26 cellular contexts compared by ENCODE assay signal in genomic region chr2:88320374-88320773, GRCh38.
DNase-seq lines count a peak whose midpoint lies in the region; ATAC-seq, FAIRE-seq and TF ChIP-seq lines count a peak whose summit lies in the region.
"Had no signal": no experiment of that assay in that cellular context is flagged by ENCODE, and none has a peak within 500 bp of the region (broad histone marks: within the 10 kb centered on the region; RNA-seq: fewer than 3 reads in every experiment).

No MANE protein-coding gene starts in this region.

- H3K79me2 ChIP-seq in GM12878 (ENCODE audit: control insufficient read depth, insufficient read depth, low read length) (no peaks in the 10 kb centered on the region), neural progenitor cell (ENCODE audit: low read depth) (no peaks in the 10 kb centered on the region)

- no peaks in the 10 kb centered on the region for H3K36me3 Mint-ChIP-seq in nephron progenitor cell (ENCODE audit: low read depth)
- H3K36me3 Mint-ChIP-seq in neural progenitor cell: no peaks in the 10 kb centered on the region
- H3K36me3 Mint-ChIP-seq: CD14-positive monocyte; CD4-positive, alpha-beta memory T cell; CD4-positive, CD25-positive, alpha-beta regulatory T cell; CD8-positive, alpha-beta memory T cell had no signal

- H3K4me1 ChIP-seq in GM12878 (ENCODE audit: control insufficient read depth, insufficient read depth, low read length) (no peaks in the 10 kb centered on the region), neural progenitor cell (peaks cover 27% of the 10 kb centered on the region)
- H3K4me1 ChIP-seq: A549, BLaER1, Caco-2 had no signal

- H3K4me3 ChIP-seq in GM12878 (no peak overlapping the region), neural progenitor cell (no peak overlapping the region)
- H3K4me3 ChIP-seq: A549, BLaER1 had no signal

- RAD21 ChIA-PET in GM12878 (lab: Charles Lee; ENCODE audit: unreplicated experiment): interaction anchor here (1.3 kb wide), 1 partner anchor 10 kb away, joined by 6 read pairs; no protein-coding TSS in a partner anchor

- H3K27ac ChIP-seq in GM12878 (ENCODE audit: control insufficient read depth, insufficient read depth) (no peak overlapping the region), neural progenitor cell (no peak overlapping the region)
- H3K27ac ChIP-seq: 22Rv1, A549, BLaER1 had no signal

- H3K4me2 ChIP-seq in GM12878 (ENCODE audit: control insufficient read depth, insufficient read depth): no peak overlapping the region
- peak overlapping the region; percentile 34 for H3K4me2 ChIP-seq in neural progenitor cell
- H3K4me2 ChIP-seq: A549, BLaER1 had no signal

- H3K4me1 Mint-ChIP-seq in nephron progenitor cell: peaks cover 42% of the 10 kb centered on the region
- peaks cover 23% of the 10 kb centered on the region for H3K4me1 Mint-ChIP-seq in neural progenitor cell
- H3K4me1 Mint-ChIP-seq: B cell; CD14-positive monocyte; CD4-positive, alpha-beta memory T cell; CD4-positive, CD25-positive, alpha-beta regulatory T cell; CD8-positive, alpha-beta memory T cell had no signal

- POLR2A ChIA-PET in GM12878 (lab: Charles Lee): interaction anchor here (0.6 kb wide), 1 partner anchor 356 kb away, joined by 5 read pairs; no protein-coding TSS in a partner anchor

- H3K27me3 ChIP-seq in GM12878 (replicated peaks in 1 of 2; ENCODE audit: control insufficient read depth in 2 of 2, insufficient read depth in 2 of 2, low read length in 1 of 2): no peaks in the 10 kb centered on the region
- no peaks in the 10 kb centered on the region for H3K27me3 ChIP-seq in neural progenitor cell
- H3K27me3 ChIP-seq: BLaER1 had no signal

- no peak for TF ChIP-seq EP300 in GM12878 (IDR thresholded peaks at IDR 0.05; ENCODE audit: borderline replicate concordance in 1 of 2, control insufficient read depth in 1 of 2, low read depth in 2 of 2, low read length in 2 of 2)

- H3K27me3 Mint-ChIP-seq in nephron progenitor cell (ENCODE audit: low read depth, poor library complexity): peaks cover 3% of the 10 kb centered on the region
- no peaks in the 10 kb centered on the region for H3K27me3 Mint-ChIP-seq in neural progenitor cell (ENCODE audit: insufficient read depth, low read depth)

- no peak overlapping the region for H2AFZ ChIP-seq in GM12878 (ENCODE audit: control insufficient read depth, low read depth, low read length)
- no peak overlapping the region for H2AFZ ChIP-seq in neural progenitor cell (replicated peaks)

- intact Hi-C loops in GM12878 (cut with micrococcal nuclease; ENCODE audit: unreplicated experiment): no loop called here

- peak overlapping the region; percentile 29 for H3K4me3 Mint-ChIP-seq in nephron progenitor cell
- no peak overlapping the region for H3K4me3 Mint-ChIP-seq in neural progenitor cell
- H3K4me3 Mint-ChIP-seq: B cell; CD14-positive monocyte; CD4-positive, alpha-beta memory T cell; CD4-positive, CD25-positive, alpha-beta regulatory T cell; CD8-positive, alpha-beta memory T cell had no signal

- H3F3A ChIP-seq in neural progenitor cell (ENCODE audit: low read depth): peaks cover 19% of the 10 kb centered on the region

- no peak for TF ChIP-seq POLR2A in GM12878 (IDR thresholded peaks at IDR 0.05; ENCODE audit: low read depth, low read length)

- H4K20me1 ChIP-seq in GM12878 (ENCODE audit: control insufficient read depth, insufficient read depth) (no peaks in the 10 kb centered on the region), neural progenitor cell (ENCODE audit: low read depth) (no peaks in the 10 kb centered on the region)
- H4K20me1 ChIP-seq: BLaER1 had no signal

- CTCF ChIA-PET in GM12878 (lab: Yijun Ruan, JAX): interaction anchor here (1.0 to 1.9 kb wide), 6 partner anchors 9 to 123 kb away, joined by 3 to 5 read pairs (median 4); no protein-coding TSS in a partner anchor

- FAIRE-seq in GM12878 (lab: Jason Lieb, UNC): no peak
- FAIRE-seq: A549, D721Med, G401.6, GM12892, GM19239 had no signal

- H3K36me3 ChIP-seq in GM12878 (ENCODE audit: control insufficient read depth in 2 of 2, insufficient read depth in 2 of 2, low read length in 1 of 2) (no peaks in the 10 kb centered on the region), neural progenitor cell (no peaks in the 10 kb centered on the region)
- H3K36me3 ChIP-seq: BLaER1 had no signal

- H3K9me3 ChIP-seq in GM12878 (replicated peaks; ENCODE audit: control insufficient read depth, insufficient read depth, low read length): no peaks in the 10 kb centered on the region
- no peaks in the 10 kb centered on the region for H3K9me3 ChIP-seq in neural progenitor cell (ENCODE audit: low read depth)
- H3K9me3 ChIP-seq: A549, BLaER1 had no signal

- no TSS peak for BruUV-seq in GM12878 (replicated peaks; lab: Mats Ljungman, UMichigan)

- in situ Hi-C loops in GM12878 (cut with MboI): no loop called here
- in situ Hi-C loops in GM13977 (cut with MboI; ENCODE audit: low pct_unique_long_range_greater_than_20kb, low sequenced_read_pairs, unreplicated experiment): no loop called here

- WGBS in GM12878 (ENCODE audit: insufficient coverage, insufficient replicate concordance, low lambda C conversion rate, missing lambda C conversion rate): 0% methylated on average over 1 of the region's 1 CpG

- H3K9me3 Mint-ChIP-seq in nephron progenitor cell (no peaks in the 10 kb centered on the region), neural progenitor cell (no peaks in the 10 kb centered on the region)

- peak; percentile 91 for ATAC-seq in GM12878
- no peak for ATAC-seq in GM19397 (IDR thresholded peaks at IDR 0.05; ENCODE audit: unreplicated experiment)
- ATAC-seq: A549 had no signal

- H3K27ac Mint-ChIP-seq in nephron progenitor cell (peak overlapping the region; percentile 91), neural progenitor cell (no peak overlapping the region)
- H3K27ac Mint-ChIP-seq: B cell; CD14-positive monocyte; CD4-positive, alpha-beta memory T cell; CD4-positive, CD25-positive, alpha-beta regulatory T cell; CD8-positive, alpha-beta memory T cell had no signal

- DNase-seq in NCI-H82 (lab: John Stamatoyannopoulos, UW) (peak; percentile 33), NCI-H82 treated with DMSO at 0.1 percent for 48 hours (lab: John Stamatoyannopoulos, UW; ENCODE audit: unreplicated experiment) (no peak), GM12878 (ENCODE audit: low read depth, low spot score) (no peak), nephron progenitor cell (no peak), neural progenitor cell (ENCODE audit: low spot score) (no peak), GM13977 (ENCODE audit: low spot score) (no peak)
- DNase-seq in activated CD8-positive, alpha-beta memory T cell treated with anti-CD3 and anti-CD28 coated beads for 24 hours: no peak
- DNase-seq: AML-193; C1 segment of cervical spinal cord; Caco-2; Calu3; CD4-positive, alpha-beta memory T cell; CD4-positive, CD25-positive, alpha-beta regulatory T cell; CD8-positive, alpha-beta memory T cell; DMS79 treated with DMSO at 0.1 percent for 48 hours; GF-D8 had no signal

- SMC1A ChIA-PET in GM12878 (lab: Charles Lee; ENCODE audit: uncharacterized antibody, unreplicated experiment): interaction anchor here (0.7 to 1.8 kb wide), 8 partner anchors 9 to 130 kb away, joined by 3 to 9 read pairs (median 4); no protein-coding TSS in a partner anchor

- H3K9ac ChIP-seq in GM12878 (ENCODE audit: control insufficient read depth, insufficient read depth, low read length) (no peak overlapping the region), neural progenitor cell (no peak overlapping the region)
- H3K9ac ChIP-seq: BLaER1 had no signal

- TF ChIP-seq CTCF in GM12878 (IDR thresholded peaks at IDR 0.05 in 2 of 3, conservative IDR thresholded peaks at IDR 0.05 in 1 of 3; ENCODE audit: control insufficient read depth in 2 of 3, extremely low read depth in 1 of 3, insufficient read depth in 1 of 3, low read depth in 3 of 3, low read length in 3 of 3): no peak
- TF ChIP-seq CTCF in nephron progenitor cell (IDR thresholded peaks at IDR 0.05): no peak
- TF ChIP-seq CTCF in neural progenitor cell (IDR thresholded peaks at IDR 0.05): no peak
- no peak for TF ChIP-seq CTCF in GM13977 (IDR thresholded peaks at IDR 0.05; ENCODE audit: extremely low read depth, insufficient read depth, missing control alignments)

- TF ChIP-seq RAD21 in GM12878 (IDR thresholded peaks at IDR 0.05; ENCODE audit: insufficient read depth, low read depth, low read length): no peak

TF ChIP-seq in GM12878, 131 proteins besides CTCF, POLR2A, EP300 and RAD21 (continues in another document):
- TF ChIP-seq ATF7 (IDR thresholded peaks at IDR 0.05; ENCODE audit: low read depth): no peak
- TF ChIP-seq KLF5 (IDR thresholded peaks at IDR 0.05; ENCODE audit: partially characterized antibody): no peak
- TF ChIP-seq TARDBP (IDR thresholded peaks at IDR 0.05; ENCODE audit: borderline replicate concordance): no peak
- no peak for TF ChIP-seq CREB1 (IDR thresholded peaks at IDR 0.05; ENCODE audit: low read depth)
- TF ChIP-seq CEBPZ (IDR thresholded peaks at IDR 0.05; ENCODE audit: low read depth, low read length): no peak
- TF ChIP-seq CHD1 (IDR thresholded peaks at IDR 0.05; ENCODE audit: low read depth, low read length): no peak
- TF ChIP-seq EED (IDR thresholded peaks at IDR 0.05; ENCODE audit: low read depth): no peak
- no peak for TF ChIP-seq SMAD5 (IDR thresholded peaks at IDR 0.05; ENCODE audit: low read depth)
- TF ChIP-seq SPI1 (IDR thresholded peaks at IDR 0.05; ENCODE audit: borderline replicate concordance, insufficient read depth, low read depth, low read length): no peak
- no peak for TF ChIP-seq MTA3 (IDR thresholded peaks at IDR 0.05; ENCODE audit: borderline replicate concordance, low read length)
